29 cellular contexts compared by ENCODE assay signal in genomic region chr1:180802849-180803248, GRCh38.
"Had no signal": no experiment of that assay in that cellular context is flagged by ENCODE, and none has a peak within 500 bp of the region (broad histone marks: within the 10 kb centered on the region; RNA-seq: fewer than 3 reads in every experiment).

No MANE protein-coding gene starts in this region.

- FAIRE-seq: colon, endometrium, endothelial cell of umbilical vein, frontal cortex had no signal

- H3K4me1 ChIP-seq: colonic mucosa, esophagus muscularis mucosa, esophagus squamous epithelium, foreskin keratinocyte, gastrocnemius medialis, gastroesophageal sphincter had no signal

- H3K9me3 Mint-ChIP-seq: dendritic cell treated with granulocyte-macrophage colony-stimulating factor and Interleukin-4, amounts not matched to agents 40 ng/mL and 50 ng/mL, for 4 days; effector memory CD8-positive, alpha-beta T cell; endodermal cell had no signal

- H3K27me3 Mint-ChIP-seq: dendritic cell treated with granulocyte-macrophage colony-stimulating factor and Interleukin-4, amounts not matched to agents 40 ng/mL and 50 ng/mL, for 4 days; effector memory CD8-positive, alpha-beta T cell had no signal

- H3K4me3 Mint-ChIP-seq: dendritic cell treated with granulocyte-macrophage colony-stimulating factor and Interleukin-4, amounts not matched to agents 40 ng/mL and 50 ng/mL, for 4 days; effector memory CD8-positive, alpha-beta T cell; endodermal cell had no signal

- ATAC-seq: effector memory CD8-positive, alpha-beta T cell; esophagus mucosa; foreskin keratinocyte; gastrocnemius medialis; gastroesophageal sphincter; heart left ventricle; heart right ventricle had no signal

- H3K27ac Mint-ChIP-seq: dendritic cell treated with granulocyte-macrophage colony-stimulating factor and Interleukin-4, amounts not matched to agents 40 ng/mL and 50 ng/mL, for 4 days; effector memory CD8-positive, alpha-beta T cell; endodermal cell had no signal

- H3K9me3 ChIP-seq: colonic mucosa, esophagus muscularis mucosa, esophagus squamous epithelium, gastrocnemius medialis, gastroesophageal sphincter, heart left ventricle, heart right ventricle had no signal

- H3K27me3 ChIP-seq: colonic mucosa, dorsolateral prefrontal cortex, esophagus muscularis mucosa, esophagus squamous epithelium, foreskin keratinocyte, gastrocnemius medialis, gastroesophageal sphincter, heart left ventricle, heart right ventricle had no signal

- H3K4me1 Mint-ChIP-seq: endodermal cell had no signal

- DNase-seq: colonic mucosa; cortex of kidney; dermis blood vessel endothelial cell; dorsolateral prefrontal cortex; effector CD4-positive, alpha-beta T cell; effector CD8-positive, alpha-beta T cell; effector memory CD4-positive, alpha-beta T cell; effector memory CD8-positive, alpha-beta T cell; endodermal cell; erythroblast; esophagus squamous epithelium; foreskin fibroblast; foreskin keratinocyte; foreskin melanocyte; gastrocnemius medialis; glutamatergic neuron; head of caudate nucleus; heart left ventricle; heart right ventricle had no signal

- H3K27ac ChIP-seq: colonic mucosa, coronary artery, dorsolateral prefrontal cortex, epithelial cell of prostate, esophagus muscularis mucosa, esophagus squamous epithelium, foreskin keratinocyte, gastrocnemius medialis, gastroesophageal sphincter, heart left ventricle, heart right ventricle had no signal

- H3K36me3 ChIP-seq: colonic mucosa had no signal

- H3K4me3 ChIP-seq: colonic mucosa, coronary artery, dorsolateral prefrontal cortex, esophagus muscularis mucosa, esophagus squamous epithelium, gastrocnemius medialis, gastroesophageal sphincter, heart left ventricle, heart right ventricle had no signal
